Comparison of ENCODE assay signal across 8 cellular contexts in the genomic region with DNA sequence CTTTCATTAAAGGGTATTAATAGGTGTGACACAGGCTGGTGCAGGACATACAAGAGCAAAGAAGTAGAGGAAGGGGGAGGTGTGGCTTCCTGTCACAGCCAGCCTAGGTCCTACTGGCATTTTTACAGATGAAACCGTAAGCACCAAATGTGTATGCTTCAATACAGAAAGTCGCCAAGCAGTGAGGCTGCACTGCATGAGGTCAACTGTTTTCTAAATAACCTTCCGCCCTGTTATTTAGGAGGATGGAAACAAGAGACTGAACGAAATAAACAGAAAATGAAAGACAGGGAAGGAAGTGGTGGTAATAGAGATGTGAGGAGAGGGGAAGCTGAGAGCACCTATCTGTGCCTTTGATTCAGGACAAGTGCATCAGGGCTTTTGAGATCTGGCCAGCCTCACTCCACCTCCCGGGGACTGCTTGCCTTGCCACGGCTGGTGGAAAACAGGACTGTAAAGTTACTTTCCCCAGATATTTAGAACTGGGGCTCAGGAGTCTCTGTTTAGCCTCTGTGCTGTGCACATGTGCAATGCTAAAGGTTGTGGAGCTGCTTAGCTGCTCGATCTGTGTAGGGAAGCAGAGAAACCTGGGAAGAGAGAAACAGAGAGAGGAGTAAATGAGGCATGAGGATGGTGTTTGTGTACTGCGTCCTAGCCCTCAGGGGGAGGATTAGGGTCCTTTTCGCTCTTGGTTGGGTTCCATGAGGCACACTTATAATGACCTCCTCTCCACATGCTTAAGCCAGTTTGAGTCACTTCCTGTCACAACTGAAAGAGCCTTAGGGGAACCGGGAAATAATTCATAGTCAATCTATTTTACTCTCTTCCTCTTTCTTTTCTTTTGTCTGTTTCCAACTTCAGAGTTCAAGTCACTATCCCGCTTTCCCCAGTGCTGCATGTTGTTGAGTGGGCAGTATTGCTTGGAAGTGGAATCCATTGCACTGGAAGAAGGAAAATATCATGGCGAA.
DNase-seq lines count a peak whose midpoint lies in the region; ATAC-seq and TF ChIP-seq lines count a peak whose summit lies in the region.

No MANE protein-coding gene starts in this region.

- peaks cover 6% of the 10 kb centered on the region for H3K36me3 Mint-ChIP-seq in T-helper 2 cell treated with Interferon-gamma antibody and Interleukin-4, amounts not matched to agents 5 μg/mL and 100 μg/mL, for 36 hours (ENCODE audit: low read depth)

- ATAC-seq in GM19395 (IDR thresholded peaks at IDR 0.05; ENCODE audit: unreplicated experiment) (peak; percentile 78), HG03159 (IDR thresholded peaks at IDR 0.05; ENCODE audit: unreplicated experiment) (peak; percentile 79), gastroesophageal sphincter (no peak)

- peaks cover 19% of the 10 kb centered on the region for H3K27me3 ChIP-seq in gastroesophageal sphincter

- H3K4me3 ChIP-seq in foreskin fibroblast (ENCODE audit: low read depth in 1 of 2, low read length in 2 of 2), result no peak overlapping the region
- H3K4me3 ChIP-seq in gastroesophageal sphincter, result no peak overlapping the region

- H3K27ac ChIP-seq in gastroesophageal sphincter, result no peak overlapping the region

- H3K36me3 ChIP-seq in gastroesophageal sphincter, result no peaks in the 10 kb centered on the region

- no peak for TF ChIP-seq POLR2A in gastroesophageal sphincter (IDR thresholded peaks at IDR 0.05)

- H3K27ac Mint-ChIP-seq in T-helper 2 cell treated with Interferon-gamma antibody and Interleukin-4, amounts not matched to agents 5 μg/mL and 100 μg/mL, for 36 hours, result peak overlapping the region; percentile 61

- H3K9me3 ChIP-seq in gastroesophageal sphincter, result peaks cover 0 to 2% (median 0%) of the 10 kb centered on the region in 3 donors

- no peaks in the 10 kb centered on the region for H3K4me1 ChIP-seq in gastroesophageal sphincter

- 56 to 66% methylated on average over 7 to 12 of the region's 12 CpGs for WGBS in gastroesophageal sphincter (ENCODE audit: low coverage in 1 of 2), 2 donors

- TF ChIP-seq CTCF in foreskin fibroblast (IDR thresholded peaks at IDR 0.05; ENCODE audit: low read depth, low read length) (no peak), gastroesophageal sphincter (IDR thresholded peaks at IDR 0.05) (no peak)

- H3K4me1 Mint-ChIP-seq in T-helper 2 cell treated with Interferon-gamma antibody and Interleukin-4, amounts not matched to agents 5 μg/mL and 100 μg/mL, for 36 hours (ENCODE audit: low read depth), result peaks cover 24% of the 10 kb centered on the region

- peak; percentile 63 for DNase-seq in Daoy (ENCODE audit: low read depth)
- no peak for DNase-seq in T-helper 2 cell treated with Interferon-gamma antibody and Interleukin-4, amounts not matched to agents 5 μg/mL and 100 μg/mL, for 36 hours (ENCODE audit: low spot score)
- no peak for DNase-seq in NCI-H526 treated with DMSO at 0.1 percent for 48 hours (lab: John Stamatoyannopoulos, UW)
- DNase-seq in foreskin fibroblast, result no peak
- DNase-seq in epidermal melanocyte (ENCODE audit: insufficient read length, low spot score), result no peak

- TF ChIP-seq EP300 in gastroesophageal sphincter (IDR thresholded peaks at IDR 0.05), result no peak

- peaks cover 9% of the 10 kb centered on the region for H3K27me3 Mint-ChIP-seq in T-helper 2 cell treated with Interferon-gamma antibody and Interleukin-4, amounts not matched to agents 5 μg/mL and 100 μg/mL, for 36 hours (ENCODE audit: low read depth)

- peak overlapping the region; percentile 37 for H3K4me3 Mint-ChIP-seq in T-helper 2 cell treated with Interferon-gamma antibody and Interleukin-4, amounts not matched to agents 5 μg/mL and 100 μg/mL, for 36 hours

- peaks cover 31% of the 10 kb centered on the region for H3K9me3 Mint-ChIP-seq in T-helper 2 cell treated with Interferon-gamma antibody and Interleukin-4, amounts not matched to agents 5 μg/mL and 100 μg/mL, for 36 hours
